2 cellular contexts compared by ENCODE assay signal in the genomic region with DNA sequence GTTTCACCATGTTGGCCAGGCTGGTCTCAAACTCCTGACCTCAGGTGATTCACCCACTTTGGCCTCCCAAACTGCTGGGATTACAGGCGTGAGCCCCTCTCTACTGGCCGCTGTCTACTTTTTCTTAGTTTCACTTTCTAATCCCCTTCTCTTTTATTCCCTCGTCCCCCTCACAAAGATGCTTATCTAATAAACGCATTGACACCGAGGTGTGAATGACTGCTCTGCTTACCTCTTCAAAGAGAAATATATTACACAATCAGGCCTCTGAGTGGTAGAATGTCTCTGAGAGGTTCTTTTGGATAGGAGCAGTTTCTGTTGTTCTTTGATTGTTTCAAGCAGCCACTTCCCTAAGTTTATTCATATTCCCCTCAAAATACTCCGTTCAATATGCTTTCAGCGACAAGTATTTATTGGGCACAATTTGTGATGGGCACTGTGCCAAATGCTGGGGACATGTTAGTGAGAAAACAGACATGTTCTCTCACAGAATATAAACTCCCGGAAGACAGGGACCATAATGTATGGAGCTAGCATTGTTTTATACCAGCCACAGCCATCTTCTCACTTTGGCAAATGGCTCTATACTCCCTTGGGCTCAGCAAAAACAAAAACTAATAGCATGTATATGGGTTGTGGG.
TF ChIP-seq lines count a peak whose summit lies in the region.

No MANE protein-coding gene starts in this region.

TF ChIP-seq in HepG2, 621 proteins besides CTCF, POLR2A, EP300 and RAD21:
- TF ChIP-seq KDM1A (CRISPR knock-in tag; IDR thresholded peaks at IDR 0.05) (no peak), CEBPB (IDR thresholded peaks at IDR 0.05; ENCODE audit: borderline replicate concordance, low read depth, low read length) (peak; percentile 65)

TF ChIP-seq in IMR-90, 13 proteins besides CTCF, POLR2A, EP300 and RAD21:
- no peak for TF ChIP-seq BHLHE40 (IDR thresholded peaks at IDR 0.05; ENCODE audit: low read depth, low read length)
- TF ChIP-seq, protein P1, sequence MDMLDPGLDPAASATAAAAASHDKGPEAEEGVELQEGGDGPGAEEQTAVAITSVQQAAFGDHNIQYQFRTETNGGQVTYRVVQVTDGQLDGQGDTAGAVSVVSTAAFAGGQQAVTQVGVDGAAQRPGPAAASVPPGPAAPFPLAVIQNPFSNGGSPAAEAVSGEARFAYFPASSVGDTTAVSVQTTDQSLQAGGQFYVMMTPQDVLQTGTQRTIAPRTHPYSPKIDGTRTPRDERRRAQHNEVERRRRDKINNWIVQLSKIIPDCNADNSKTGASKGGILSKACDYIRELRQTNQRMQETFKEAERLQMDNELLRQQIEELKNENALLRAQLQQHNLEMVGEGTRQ (IDR thresholded peaks at IDR 0.05; ENCODE audit: low read depth, low read length) = no peak
- peak; percentile 38; the same call in 1 of the 2 replicates for TF ChIP-seq CEBPB (IDR thresholded peaks at IDR 0.05; ENCODE audit: low read depth, low read length)
- TF ChIP-seq RFX5 (IDR thresholded peaks at IDR 0.05; ENCODE audit: low read depth, low read length) = no peak
- TF ChIP-seq MAZ (IDR thresholded peaks at IDR 0.05; ENCODE audit: borderline replicate concordance, low read depth, low read length) = no peak
- no peak for TF ChIP-seq MAFK (IDR thresholded peaks at IDR 0.05; ENCODE audit: low read depth, low read length)
- TF ChIP-seq, protein P2, sequence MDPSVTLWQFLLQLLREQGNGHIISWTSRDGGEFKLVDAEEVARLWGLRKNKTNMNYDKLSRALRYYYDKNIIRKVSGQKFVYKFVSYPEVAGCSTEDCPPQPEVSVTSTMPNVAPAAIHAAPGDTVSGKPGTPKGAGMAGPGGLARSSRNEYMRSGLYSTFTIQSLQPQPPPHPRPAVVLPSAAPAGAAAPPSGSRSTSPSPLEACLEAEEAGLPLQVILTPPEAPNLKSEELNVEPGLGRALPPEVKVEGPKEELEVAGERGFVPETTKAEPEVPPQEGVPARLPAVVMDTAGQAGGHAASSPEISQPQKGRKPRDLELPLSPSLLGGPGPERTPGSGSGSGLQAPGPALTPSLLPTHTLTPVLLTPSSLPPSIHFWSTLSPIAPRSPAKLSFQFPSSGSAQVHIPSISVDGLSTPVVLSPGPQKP (IDR thresholded peaks at IDR 0.05; ENCODE audit: borderline replicate concordance, low read depth, low read length) = no peak
